ENCODE assay signal across 17 cellular contexts in genomic region chr3:157163554-157163953, GRCh38. TPM values are rescaled to one million over a fixed set of nuclear protein-coding genes. Genes with fewer than 3 reads are reported as not detected.
DNase-seq lines count a peak whose midpoint lies in the region; ATAC-seq and TF ChIP-seq lines count a peak whose summit lies in the region.
"Had no signal": no experiment of that assay in that cellular context is flagged by ENCODE, and none has a peak within 500 bp of the region (broad histone marks: within the 10 kb centered on the region; RNA-seq: fewer than 3 reads in every experiment).

No MANE protein-coding gene starts in this region.

- H3K27ac Mint-ChIP-seq in T-helper 17 cell (peak overlapping the region; percentile 99), memory B cell (peak overlapping the region; percentile 63), MCF 10A (ENCODE audit: low read depth, unreplicated experiment) (no peak overlapping the region)
- H3K27ac Mint-ChIP-seq: GM23338 had no signal

- H3K27ac ChIP-seq in BLaER1 (peak overlapping the region; percentile 24; the same call in 1 of the 2 replicates), spleen (peak overlapping the region in 1 of 8 donors; percentile 100)

- WGBS in spleen, 5 donors, result 95 to 100% (median 96%) methylated on average over 8 to 15 of the region's 15 CpGs

- H3K36me3 ChIP-seq in BLaER1 (peaks cover 4% of the 10 kb centered on the region), spleen (peaks cover 0 to 5% (median 2%) of the 10 kb centered on the region in 6 donors)

- TF ChIP-seq POLR2A in spleen (IDR thresholded peaks at IDR 0.05), result no peak

- ATAC-seq in T-helper 17 cell (no peak), memory B cell (ENCODE audit: low read depth) (no peak), GM19035 (IDR thresholded peaks at IDR 0.05; ENCODE audit: unreplicated experiment) (no peak)
- ATAC-seq: GM23338, Right ventricle myocardium inferior had no signal

- H3K27me3 ChIP-seq in BLaER1 (no peaks in the 10 kb centered on the region), spleen (replicated peaks in 1 of 7) (no peaks in the 10 kb centered on the region)

- H3K4me3 ChIP-seq in BLaER1 (no peak overlapping the region), spleen (no peak overlapping the region)
- H3K4me3 ChIP-seq: GM23338 had no signal

- BruUV-seq in MCF 10A (replicated peaks; lab: Mats Ljungman, UMichigan), result no TSS peak

- H3K27me3 Mint-ChIP-seq in T-helper 17 cell, result no peaks in the 10 kb centered on the region
- H3K27me3 Mint-ChIP-seq in memory B cell, result no peaks in the 10 kb centered on the region
- H3K27me3 Mint-ChIP-seq in MCF 10A (ENCODE audit: insufficient read depth, unreplicated experiment), result no peaks in the 10 kb centered on the region

- H3K9me3 Mint-ChIP-seq in memory B cell (no peaks in the 10 kb centered on the region), MCF 10A (ENCODE audit: unreplicated experiment) (no peaks in the 10 kb centered on the region)
- H3K9me3 Mint-ChIP-seq: GM23338 had no signal

- peak overlapping the region; percentile 35 for H3K4me2 ChIP-seq in BLaER1
- H3K4me2 ChIP-seq: GM23338 had no signal

- CTCF ChIA-PET in MCF 10A (lab: Yijun Ruan, JAX), result interaction anchor here (0.5 to 5.8 kb wide), 4 partner anchors 8 to 1407 kb away, joined by 3 to 38 read pairs (median 5); no protein-coding TSS in a partner anchor

- H3K4me1 ChIP-seq in BLaER1 (peaks cover 40% of the 10 kb centered on the region), spleen (peaks cover 11 to 37% (median 18%) of the 10 kb centered on the region in 6 donors)

- peaks cover 14% of the 10 kb centered on the region for H3K4me1 Mint-ChIP-seq in T-helper 17 cell
- H3K4me1 Mint-ChIP-seq in memory B cell, result peaks cover 15% of the 10 kb centered on the region
- H3K4me1 Mint-ChIP-seq in MCF 10A (ENCODE audit: insufficient read depth, unreplicated experiment), result peaks cover 8% of the 10 kb centered on the region

- POLR2A ChIA-PET in MCF 10A (lab: Yijun Ruan, JAX), result interaction anchor here (6.4 kb wide), 1 partner anchor 11 kb away, joined by 618 read pairs; no protein-coding TSS in a partner anchor

- H3K36me3 Mint-ChIP-seq in T-helper 17 cell (ENCODE audit: low read depth) (no peaks in the 10 kb centered on the region), memory B cell (peaks cover 6% of the 10 kb centered on the region), MCF 10A (ENCODE audit: insufficient read depth, unreplicated experiment) (peaks cover 37% of the 10 kb centered on the region)

- no peak overlapping the region for H3K9ac ChIP-seq in BLaER1

- intact Hi-C loops in spleen (cut with DNase I; ENCODE audit: low total_unique reads), result no loop called here
- intact Hi-C loops in MCF 10A (cut with micrococcal nuclease), result no loop called here

- TF ChIP-seq CTCF in spleen (IDR thresholded peaks at IDR 0.05 in 8 of 11, conservative IDR thresholded peaks at IDR 0.05 in 3 of 11), result no peak
- no peak for TF ChIP-seq CTCF in MCF 10A (IDR thresholded peaks at IDR 0.05; ENCODE audit: unreplicated experiment)

- DNase-seq in T-helper 17 cell, result no peak
- DNase-seq in memory B cell (ENCODE audit: low spot score in 2 of 2), result no peak
- peak; percentile 74 for DNase-seq in spleen
- no peak for DNase-seq in NCI-H2081 treated with DMSO at 0.1 percent for 48 hours (lab: John Stamatoyannopoulos, UW)
- DNase-seq in MCF 10A (ENCODE audit: unreplicated experiment), result no peak
- DNase-seq: DMS 273 treated with DMSO at 0.1 percent for 48 hours, HCEC 1CT, NCI-H1105 treated with DMSO at 0.1 percent for 48 hours, NCI-H1694 treated with DMSO at 0.1 percent for 48 hours, NCI-H2107, NCI-H510A treated with DMSO at 0.1 percent for 48 hours, NCI-H774 had no signal

- peaks cover 12% of the 10 kb centered on the region for H4K20me1 ChIP-seq in BLaER1

- H3K4me3 Mint-ChIP-seq in T-helper 17 cell, result no peak overlapping the region
- H3K4me3 Mint-ChIP-seq in memory B cell, result no peak overlapping the region
- no peak overlapping the region for H3K4me3 Mint-ChIP-seq in MCF 10A (ENCODE audit: unreplicated experiment)
- H3K4me3 Mint-ChIP-seq: CD14-positive monocyte, GM23338 had no signal

- no peaks in the 10 kb centered on the region for H3K9me3 ChIP-seq in BLaER1
- H3K9me3 ChIP-seq in T-helper 17 cell (ENCODE audit: control insufficient read depth, low read length, poor library complexity, severe bottlenecking), result no peaks in the 10 kb centered on the region
- no peaks in the 10 kb centered on the region for H3K9me3 ChIP-seq in spleen

RNA-seq across cellular contexts. Expression of gene CCNL1, which starts 3.6 kb away (rescaled TPM):
- total RNA-seq in T-helper 17 cell, result 1,000 to 10,000 TPM; 1,190 to 1,257 TPM
- 100 to 1,000 TPM; 187 to 405 (median 247) TPM for total RNA-seq in spleen
- 100 to 1,000 TPM in 2 of 3 donors, 10 to 100 TPM in 1; 76.9 to 168 (median 115) TPM for polyA plus RNA-seq in spleen
- total RNA-seq in MCF 10A (2022), result 103 and 112 TPM in 2 replicates
